Comparison of ENCODE assay signal across 10 cellular contexts in the genomic region with DNA sequence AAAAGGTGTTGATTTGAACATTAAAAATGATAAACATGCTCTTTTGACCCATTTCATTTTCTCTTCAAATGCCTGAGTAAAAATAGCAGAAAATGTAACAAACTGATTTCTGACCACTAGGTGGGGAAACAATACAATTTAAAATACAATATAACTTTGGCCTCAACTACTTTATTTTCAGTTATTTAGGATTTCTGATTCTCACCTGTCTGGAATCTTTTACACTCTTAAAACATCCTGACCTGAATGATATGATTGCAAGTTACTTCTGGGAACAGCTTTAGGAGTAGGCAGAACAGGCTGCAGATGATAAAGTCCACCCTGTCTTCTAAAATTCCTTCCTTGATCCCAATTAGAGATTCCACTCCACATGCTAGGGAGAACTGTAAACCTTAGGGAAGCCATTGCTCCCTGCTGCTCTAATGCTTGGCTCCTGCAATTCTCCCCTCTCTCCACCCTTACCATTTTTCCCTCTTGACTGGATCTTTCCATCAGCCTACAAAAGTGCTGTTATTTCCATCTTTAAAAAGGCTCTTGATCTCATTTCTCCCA.
A peak's percentile ranks its signal among the peaks of the same experiment; 100 is the strongest.
DNase-seq lines count a peak whose midpoint lies in the region; ATAC-seq and TF ChIP-seq lines count a peak whose summit lies in the region.
"Had no signal": no experiment of that assay in that cellular context is flagged by ENCODE, and none has a peak within 500 bp of the region (broad histone marks: within the 10 kb centered on the region; RNA-seq: fewer than 3 reads in every experiment).

No MANE protein-coding gene starts in this region.

- no peaks in the 10 kb centered on the region for H3K9me3 ChIP-seq in thyroid gland

- TF ChIP-seq CTCF in epithelial cell of esophagus (IDR thresholded peaks at IDR 0.05; ENCODE audit: insufficient read depth, low read depth, low read length, missing control alignments) = no peak
- TF ChIP-seq CTCF in thyroid gland (IDR thresholded peaks at IDR 0.05) = peak in 4 of 6 experiments; percentile 16 to 51 (median 48)

- DNase-seq in activated naive CD4-positive, alpha-beta T cell treated with anti-CD3 and anti-CD28 coated beads, Interleukin-2, amount 10 ng/mL, durations not matched to agents 7 days and 5 days = no peak
- DNase-seq in activated naive CD4-positive, alpha-beta T cell treated with anti-CD3 and anti-CD28 coated beads, Interleukin-2, amount 50 U/mL, for 16 hours = no peak
- peak; percentile 13 for DNase-seq in RPMI7951 (ENCODE audit: low read depth)
- peak; percentile 19 for DNase-seq in epithelial cell of esophagus (ENCODE audit: low read depth)
- no peak for DNase-seq in thyroid gland
- DNase-seq in KG1 (lab: John Stamatoyannopoulos, UW) = no peak
- DNase-seq: NCI-H510A had no signal

- H3K27me3 Mint-ChIP-seq in activated naive CD4-positive, alpha-beta T cell treated with anti-CD3 and anti-CD28 coated beads, Interleukin-2, amount 10 ng/mL, durations not matched to agents 7 days and 5 days = no peaks in the 10 kb centered on the region

- no peaks in the 10 kb centered on the region for H3K9me3 Mint-ChIP-seq in activated naive CD4-positive, alpha-beta T cell treated with anti-CD3 and anti-CD28 coated beads, Interleukin-2, amount 10 ng/mL, durations not matched to agents 7 days and 5 days

- H3K27ac ChIP-seq in thyroid gland = no peak overlapping the region
- H3K27ac ChIP-seq: epithelial cell of prostate had no signal

- CTCF ChIA-PET in activated naive CD4-positive, alpha-beta T cell treated with anti-CD3 and anti-CD28 coated beads, Interleukin-2, amount 10 ng/mL, durations not matched to agents 7 days and 5 days (lab: Charles Lee) = interaction anchor here (1.3 to 7.4 kb wide), 4 partner anchors 11 to 134 kb away, joined by 8 to 52 read pairs (median 10); no protein-coding TSS in a partner anchor

- peaks cover 53% of the 10 kb centered on the region for H3K4me1 Mint-ChIP-seq in activated naive CD4-positive, alpha-beta T cell treated with anti-CD3 and anti-CD28 coated beads, Interleukin-2, amount 10 ng/mL, durations not matched to agents 7 days and 5 days

- H3K36me3 Mint-ChIP-seq in activated naive CD4-positive, alpha-beta T cell treated with anti-CD3 and anti-CD28 coated beads, Interleukin-2, amount 10 ng/mL, durations not matched to agents 7 days and 5 days = peaks cover 57% of the 10 kb centered on the region

- no peak for TF ChIP-seq POLR2A in thyroid gland (IDR thresholded peaks at IDR 0.05)

- intact Hi-C loops in thyroid gland (cut with DNase I) = no loop called here

- ATAC-seq in GM21576 (IDR thresholded peaks at IDR 0.05; ENCODE audit: unreplicated experiment) = no peak
- ATAC-seq in HG02870 (IDR thresholded peaks at IDR 0.05; ENCODE audit: unreplicated experiment) = no peak

- H3K4me3 ChIP-seq in epithelial cell of esophagus (ENCODE audit: low read length) = no peak overlapping the region
- H3K4me3 ChIP-seq in thyroid gland (replicated peaks in 1 of 3) = no peak overlapping the region

- H3K27me3 ChIP-seq in thyroid gland = no peaks in the 10 kb centered on the region

- no peak overlapping the region for H3K4me3 Mint-ChIP-seq in activated naive CD4-positive, alpha-beta T cell treated with anti-CD3 and anti-CD28 coated beads, Interleukin-2, amount 10 ng/mL, durations not matched to agents 7 days and 5 days

- peak overlapping the region; percentile 26 for H3K27ac Mint-ChIP-seq in activated naive CD4-positive, alpha-beta T cell treated with anti-CD3 and anti-CD28 coated beads, Interleukin-2, amount 10 ng/mL, durations not matched to agents 7 days and 5 days

- no peaks in the 10 kb centered on the region for H3K36me3 ChIP-seq in thyroid gland

- H3K4me1 ChIP-seq in thyroid gland = no peaks in the 10 kb centered on the region

Comparison
In these comparisons a context has a peak if more than half of its experiments do, and no peak if none do; other contexts are left out.
1. DNase-seq: peak in RPMI7951 (single experiment) and epithelial cell of esophagus (single experiment); none in activated naive CD4-positive, alpha-beta T cell treated with anti-CD3 and anti-CD28 coated beads, Interleukin-2, amount 10 ng/mL, durations not matched to agents 7 days and 5 days (single experiment), activated naive CD4-positive, alpha-beta T cell treated with anti-CD3 and anti-CD28 coated beads, Interleukin-2, amount 50 U/mL, for 16 hours (single experiment), thyroid gland (0 of 2) and KG1 (single experiment).